In the genomic region with DNA sequence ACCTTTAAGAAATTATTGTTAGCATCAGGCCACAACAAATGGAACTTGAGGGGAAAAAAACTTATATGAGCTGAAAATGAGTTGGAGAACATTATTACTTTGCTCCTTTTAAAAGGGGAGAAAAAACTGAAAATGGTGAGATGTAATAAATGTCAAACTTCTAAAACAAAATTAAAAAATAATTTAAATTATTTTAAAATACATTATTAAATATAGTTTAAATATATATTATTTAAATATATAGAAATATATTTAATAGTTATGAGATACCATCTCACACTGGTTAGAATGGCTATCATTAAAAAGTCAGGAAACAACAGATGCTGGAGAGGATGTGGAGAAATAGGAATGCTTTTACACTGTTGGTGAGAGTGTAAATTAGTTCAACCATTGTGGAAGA, we compare ENCODE assay signal across 27 cellular contexts. TPM values are rescaled to one million over a fixed set of nuclear protein-coding genes. Genes with fewer than 3 reads are reported as not detected.
DNase-seq lines count a peak whose midpoint lies in the region; ATAC-seq, FAIRE-seq and TF ChIP-seq lines count a peak whose summit lies in the region.
"Had no signal": no experiment of that assay in that cellular context is flagged by ENCODE, and none has a peak within 500 bp of the region (broad histone marks: within the 10 kb centered on the region; RNA-seq: fewer than 3 reads in every experiment).

No MANE protein-coding gene starts in this region.

- POLR2A ChIA-PET in WTC11 (lab: Charles Lee) = no interaction called here
- POLR2A ChIA-PET in GM10248 (lab: Yijun Ruan, JAX) = no interaction called here

- H3K4me1 Mint-ChIP-seq in WTC11 = peaks cover 25% of the 10 kb centered on the region
- H3K4me1 Mint-ChIP-seq: B cell had no signal

- no peak overlapping the region for H3K27ac Mint-ChIP-seq in WTC11
- H3K27ac Mint-ChIP-seq: B cell; CD4-positive, alpha-beta T cell had no signal

- peaks cover 64% of the 10 kb centered on the region for H3K9me3 Mint-ChIP-seq in WTC11

- no peaks in the 10 kb centered on the region for H3K9me3 ChIP-seq in kidney (ENCODE audit: control insufficient read depth in 1 of 2, low read length in 2 of 2)
- H3K9me3 ChIP-seq: A549 had no signal

- peaks cover 12 to 19% of the 10 kb centered on the region in 2 donors for H3K4me1 ChIP-seq in kidney (ENCODE audit: control insufficient read depth in 1 of 2, insufficient read depth in 1 of 2, low read depth in 1 of 2, low read length in 2 of 2)
- H3K4me1 ChIP-seq: A549; BLaER1 treated with 17β-estradiol and CSF1 and Interleukin-3, amounts not matched to agents 10 nM and 100 nM had no signal

- no peak overlapping the region for H3K4me3 Mint-ChIP-seq in WTC11
- H3K4me3 Mint-ChIP-seq: B cell; CD4-positive, alpha-beta T cell; CD8-positive, alpha-beta T cell had no signal

- no peak for TF ChIP-seq CTCF in WTC11 (IDR thresholded peaks at IDR 0.05)
- TF ChIP-seq CTCF in kidney (IDR thresholded peaks at IDR 0.05; ENCODE audit: borderline replicate concordance, extremely low read depth, insufficient read depth) = no peak
- no peak for TF ChIP-seq CTCF in GM10248 (IDR thresholded peaks at IDR 0.05; ENCODE audit: control extremely low read depth, extremely low read depth, low read depth, missing control alignments)

- ATAC-seq in WTC11 (no peak), GM19395 (IDR thresholded peaks at IDR 0.05; ENCODE audit: unreplicated experiment) (no peak)
- ATAC-seq: A549; CD8-positive, alpha-beta T cell; GM12878 had no signal

- no peaks in the 10 kb centered on the region for H3K27me3 Mint-ChIP-seq in WTC11 (ENCODE audit: low read depth)
- H3K27me3 Mint-ChIP-seq: B cell; CD4-positive, alpha-beta T cell had no signal

- no peak overlapping the region for H3K27ac ChIP-seq in kidney (ENCODE audit: low read depth in 2 of 2, low read length in 2 of 2)
- H3K27ac ChIP-seq: 22Rv1; A549; BLaER1 treated with 17β-estradiol and CSF1 and Interleukin-3, amounts not matched to agents 10 nM and 100 nM; C4-2B had no signal

- H3K36me3 Mint-ChIP-seq in WTC11 = peaks cover 74% of the 10 kb centered on the region

- H3K36me3 ChIP-seq in kidney (ENCODE audit: control insufficient read depth in 1 of 2, insufficient read depth in 2 of 2, low read length in 2 of 2) = no peaks in the 10 kb centered on the region

- no peak overlapping the region for H3K9ac ChIP-seq in kidney (ENCODE audit: low read length in 2 of 2)
- H3K9ac ChIP-seq: BLaER1 treated with 17β-estradiol and CSF1 and Interleukin-3, amounts not matched to agents 10 nM and 100 nM had no signal

- CTCF ChIA-PET in WTC11 (lab: Charles Lee) (no interaction called here), GM10248 (lab: Yijun Ruan, JAX) (interaction anchor here (1.0 kb wide), 1 partner anchor 14 kb away, joined by 3 read pairs; no protein-coding TSS in a partner anchor)

- peak; percentile 19 for FAIRE-seq in G401.6 (lab: Jason Lieb, UNC)
- peak; percentile 30 for FAIRE-seq in RCC 7860 (lab: Jason Lieb, UNC)
- FAIRE-seq in kidney (lab: Jason Lieb, UNC) = peak; percentile 29
- FAIRE-seq: A549, GM12878, GM12892, GM18507, GM19239 had no signal

- no peak for DNase-seq in RCC 7860 (ENCODE audit: low spot score)
- no peak for DNase-seq in WTC11 (ENCODE audit: low spot score)
- no peak for DNase-seq in kidney
- DNase-seq in epidermal melanocyte (ENCODE audit: insufficient read length, low spot score) = no peak
- DNase-seq in GM10248 (ENCODE audit: extremely low spot score) = no peak
- DNase-seq: AML-193; CD4-positive, alpha-beta T cell; CD8-positive, alpha-beta T cell; COR-L47; DMS 273 treated with DMSO at 0.1 percent for 48 hours; DMS153; DMS53; DMS79; DND-41; EL; GF-D8 had no signal

- intact Hi-C loops in kidney (cut with DNase I) = no loop called here

- H3K4me3 ChIP-seq in kidney (ENCODE audit: low read length in 2 of 2) = no peak overlapping the region
- H3K4me3 ChIP-seq: A549; BLaER1 treated with 17β-estradiol and CSF1 and Interleukin-3, amounts not matched to agents 10 nM and 100 nM; GM12878 had no signal

TF ChIP-seq in WTC11, 78 proteins besides CTCF, POLR2A, EP300 and RAD21:
- TF ChIP-seq HMGA2 (CRISPR knock-in tag; IDR thresholded peaks at IDR 0.05) (peak; percentile 93), NR3C1 (CRISPR knock-in tag; conservative IDR thresholded peaks at IDR 0.05; ENCODE audit: low read depth) (no peak)
TF ChIP-seq in WTC11: peak in this region for 1.

RNA-seq across cellular contexts. Expression of gene RPIA, which starts 28.9 kb away (rescaled TPM):
- total RNA-seq in WTC11 (2021) = 21.8 to 23.4 TPM (median 23.4 TPM) in 3 replicates
- total RNA-seq in kidney = 11.4 TPM
- 15.7 TPM for polyA plus RNA-seq in kidney (ENCODE audit: insufficient read depth, low read depth, low replicate concordance)
